Comparison of ENCODE assay signal across 8 cellular contexts in the genomic region with DNA sequence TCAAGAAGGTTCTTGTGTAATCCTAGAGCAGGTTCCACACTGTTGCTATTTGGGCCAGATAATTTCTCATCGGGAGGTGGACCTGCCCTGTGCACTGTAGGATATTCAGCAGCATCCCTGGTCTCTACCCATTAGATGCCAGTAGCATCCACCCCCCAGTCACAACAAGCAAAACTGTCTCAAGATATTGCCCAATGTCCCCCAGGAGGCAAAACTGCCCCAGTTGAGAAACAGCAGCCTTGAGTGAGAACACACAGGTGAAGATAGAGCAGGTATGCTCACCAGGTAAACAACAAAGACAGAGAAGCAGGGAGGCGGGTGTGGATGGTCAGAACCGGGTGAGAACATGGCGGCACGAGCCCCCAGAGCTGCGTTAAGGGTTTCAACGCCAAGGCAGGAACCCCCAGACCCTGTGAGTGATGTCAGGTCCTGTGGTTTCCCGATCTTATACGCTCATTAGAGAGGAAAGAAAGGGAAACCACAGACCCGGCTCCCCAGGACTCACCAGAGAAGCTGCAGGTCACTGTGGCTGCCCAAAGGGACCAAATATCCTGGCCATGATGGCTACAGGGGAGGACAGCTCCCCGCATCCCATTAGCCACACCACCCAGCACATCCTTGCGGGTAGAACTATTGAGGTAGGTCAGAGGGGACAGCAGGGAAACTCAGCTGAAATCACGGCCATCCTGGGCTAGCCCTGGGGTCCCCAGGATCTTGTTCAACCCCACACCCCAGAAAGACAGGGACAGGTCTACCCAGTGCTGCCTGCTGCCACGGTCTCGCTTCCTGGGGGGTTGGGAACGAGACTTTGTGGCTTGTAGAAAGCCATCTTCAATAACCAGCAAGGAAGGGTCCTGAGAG. TPM values are rescaled to one million over a fixed set of nuclear protein-coding genes. Genes with fewer than 3 reads are reported as not detected.
DNase-seq lines count a peak whose midpoint lies in the region; ATAC-seq and TF ChIP-seq lines count a peak whose summit lies in the region.

No MANE protein-coding gene starts in this region.

- H4K20me1 ChIP-seq in KMS-11 (ENCODE audit: insufficient read depth) = no peaks in the 10 kb centered on the region
- H4K20me1 ChIP-seq in hepatocyte (ENCODE audit: insufficient read depth, poor library complexity, severe bottlenecking) = peaks cover 100% of the 10 kb centered on the region

- H3K27me3 ChIP-seq in heart left ventricle (no peaks in the 10 kb centered on the region), KMS-11 (ENCODE audit: insufficient read depth, low read depth) (no peaks in the 10 kb centered on the region), hepatocyte (no peaks in the 10 kb centered on the region), upper lobe of left lung (no peaks in the 10 kb centered on the region)

- peak overlapping the region; percentile 98 for H3K4me2 ChIP-seq in KMS-11
- H3K4me2 ChIP-seq in hepatocyte = peak overlapping the region; percentile 56

- 80 to 90% (median 87%) methylated on average over 14 to 16 of the region's 16 CpGs for WGBS in heart left ventricle, 4 donors
- WGBS in hepatocyte (ENCODE audit: low lambda C conversion rate, missing lambda C conversion rate) = 87% methylated on average over 16 of the region's 16 CpGs
- WGBS in upper lobe of left lung, 2 donors = 55 to 81% methylated on average over 11 to 13 of the region's 16 CpGs

- H3K9me3 ChIP-seq in heart left ventricle (no peaks in the 10 kb centered on the region), hepatocyte (ENCODE audit: low read depth) (no peaks in the 10 kb centered on the region), upper lobe of left lung (no peaks in the 10 kb centered on the region)

- POLR2A ChIA-PET in HEK293T (lab: Yijun Ruan, JAX) = interaction anchor here (1.3 to 2.9 kb wide), 2 partner anchors 8 to 21 kb away, joined by 4 to 16 read pairs; a partner anchor contains a TSS

- TF ChIP-seq POLR2A in heart left ventricle (IDR thresholded peaks at IDR 0.05) (no peak), upper lobe of left lung (IDR thresholded peaks at IDR 0.05) (no peak)

- H3K4me1 ChIP-seq in heart left ventricle (peaks cover 29 to 100% (median 96%) of the 10 kb centered on the region in 12 donors), KMS-11 (ENCODE audit: low read depth, poor library complexity, severe bottlenecking) (peaks cover 24% of the 10 kb centered on the region), hepatocyte (ENCODE audit: insufficient read depth) (peaks cover 54% of the 10 kb centered on the region), upper lobe of left lung (peaks cover 76 to 90% (median 82%) of the 10 kb centered on the region in 4 donors)

- H3K79me2 ChIP-seq in KMS-11 (ENCODE audit: insufficient read depth, low read depth) (peaks cover 7% of the 10 kb centered on the region; the same call in 1 of the 2 replicates), hepatocyte (peaks cover 100% of the 10 kb centered on the region)

- CTCF ChIA-PET in HEK293T (lab: Yijun Ruan, JAX) = interaction anchor here (1.2 kb wide), 1 partner anchor 21 kb away, joined by 5 read pairs; a partner anchor contains a TSS

- peak overlapping the region; percentile 73; the same call in 1 of the 2 replicates for H3K9ac ChIP-seq in KMS-11

- intact Hi-C loops in heart left ventricle (cut with DNase I) (no loop called here), Right ventricle myocardium superior (cut with DNase I) (no loop called here)

- H3K9me2 ChIP-seq in hepatocyte (replicated peaks; ENCODE audit: insufficient read depth) = no peaks in the 10 kb centered on the region

- DNase-seq in heart left ventricle = no peak
- no peak for DNase-seq in Right ventricle myocardium superior
- no peak for DNase-seq in hepatocyte (ENCODE audit: low spot score)
- DNase-seq in upper lobe of left lung = no peak
- DNase-seq in HEK293T (ENCODE audit: extremely low spot score) = no peak
- DNase-seq in C1 segment of cervical spinal cord (lab: John Stamatoyannopoulos, UW) = no peak
- no peak for DNase-seq in T1000 (lab: John Stamatoyannopoulos, UW)

- peak overlapping the region; percentile 73 for H2AFZ ChIP-seq in KMS-11 (ENCODE audit: low read depth)
- no peak overlapping the region for H2AFZ ChIP-seq in hepatocyte

- ATAC-seq in heart left ventricle (no peak), Right ventricle myocardium superior (ENCODE audit: poor library complexity) (no peak), upper lobe of left lung (ENCODE audit: low FRiP score in 2 of 2) (no peak)

- no peak for TF ChIP-seq EP300 in upper lobe of left lung (IDR thresholded peaks at IDR 0.05)

- H3K36me3 ChIP-seq in heart left ventricle = peaks cover 0 to 11% (median 7%) of the 10 kb centered on the region in 9 donors
- no peaks in the 10 kb centered on the region for H3K36me3 ChIP-seq in KMS-11 (ENCODE audit: insufficient read depth)
- H3K36me3 ChIP-seq in hepatocyte (replicated peaks; ENCODE audit: insufficient read depth, low read depth) = no peaks in the 10 kb centered on the region
- peaks cover under 1 to 12% (median 7%) of the 10 kb centered on the region in 4 donors for H3K36me3 ChIP-seq in upper lobe of left lung

- TF ChIP-seq CTCF in heart left ventricle (IDR thresholded peaks at IDR 0.05) (no peak), KMS-11 (conservative IDR thresholded peaks at IDR 0.05; ENCODE audit: low read depth, low read length) (no peak), hepatocyte (IDR thresholded peaks at IDR 0.05; ENCODE audit: poor library complexity) (no peak), upper lobe of left lung (IDR thresholded peaks at IDR 0.05) (no peak)

- H3K27ac ChIP-seq in heart left ventricle (peak overlapping the region; percentile 89 to 99 (median 96)), KMS-11 (peak overlapping the region; percentile 88), hepatocyte (peak overlapping the region; percentile 74), upper lobe of left lung (peak overlapping the region; percentile 73 to 93 (median 86))

- no peak overlapping the region for H3K4me3 ChIP-seq in heart left ventricle
- H3K4me3 ChIP-seq in KMS-11 (IDR thresholded peaks at IDR 0.05; ENCODE audit: insufficient read depth, low read depth, low read length) = no peak overlapping the region
- no peak overlapping the region for H3K4me3 ChIP-seq in hepatocyte
- H3K4me3 ChIP-seq in upper lobe of left lung = no peak overlapping the region

TF ChIP-seq in HEK293T, 16 proteins besides CTCF, POLR2A, EP300 and RAD21:
- TF ChIP-seq FOXA1 (IDR thresholded peaks at IDR 0.05) (no peak), HDGF (IDR thresholded peaks at IDR 0.05; ENCODE audit: borderline replicate concordance) (no peak), ZNF384 (IDR thresholded peaks at IDR 0.05) (no peak), L3MBTL2 (conservative IDR thresholded peaks at IDR 0.05) (no peak), FOXM1 (IDR thresholded peaks at IDR 0.05; ENCODE audit: borderline replicate concordance) (no peak), ARNT (IDR thresholded peaks at IDR 0.05) (no peak)

RNA-seq across cellular contexts. Expression of a gene that starts 21.2 kb away (rescaled TPM):
- 100 to 1,000 TPM in 1 of 9 donors, 10 to 100 TPM in 8; 21.8 to 103 (median 37.5) TPM for total RNA-seq in heart left ventricle
- polyA plus RNA-seq in heart left ventricle = 10 to 100 TPM; 18.6 to 65.3 TPM
- total RNA-seq in Right ventricle myocardium superior = 53.0 TPM
- total RNA-seq in hepatocyte = 61.2 and 62.4 TPM in 2 replicates
- 74.5 and 82.7 TPM in 2 replicates for polyA plus RNA-seq in hepatocyte
- 10 to 100 TPM; 28.3 to 65.7 (median 52.9) TPM for total RNA-seq in upper lobe of left lung

RNA-seq across cellular contexts. Expression of a gene that starts 28.9 kb away (rescaled TPM):
- not detected for total RNA-seq in heart left ventricle
- not detected for polyA plus RNA-seq in heart left ventricle
- not detected for total RNA-seq in Right ventricle myocardium superior
- total RNA-seq in hepatocyte = not detected in 2 replicates
- 0.34 TPM in 1 of 2 replicates, not detected in the other for polyA plus RNA-seq in hepatocyte
- under 1 TPM in 1 of 6 donors, not detected in 5; 0.46 TPM for total RNA-seq in upper lobe of left lung
